In genomic region chr18:57843403-57843802, GRCh38 we compare ENCODE assay signal across 16 cellular contexts. TPM values are rescaled to one million over a fixed set of nuclear protein-coding genes. Genes with fewer than 3 reads are reported as not detected.
A peak's percentile ranks its signal among the peaks of the same experiment; 100 is the strongest.
DNase-seq lines count a peak whose midpoint lies in the region; ATAC-seq and TF ChIP-seq lines count a peak whose summit lies in the region.
"Had no signal": no experiment of that assay in that cellular context is flagged by ENCODE, and none has a peak within 500 bp of the region (broad histone marks: within the 10 kb centered on the region; RNA-seq: fewer than 3 reads in every experiment).

No MANE protein-coding gene starts in this region.

- no peaks in the 10 kb centered on the region for H3K27me3 Mint-ChIP-seq in MCF 10A (ENCODE audit: insufficient read depth, unreplicated experiment)

- intact Hi-C loops in A673 (cut with micrococcal nuclease; ENCODE audit: unreplicated experiment) (no loop called here), MCF 10A (cut with micrococcal nuclease) (loop anchor here (10.0 kb wide), 1 partner anchor 129 kb away; no protein-coding TSS in a partner anchor)

- H3K27me3 ChIP-seq in A673 (replicated peaks; ENCODE audit: insufficient read depth, low read depth, low read length, poor library complexity), result no peaks in the 10 kb centered on the region

- peaks cover 48% of the 10 kb centered on the region for H3K4me1 ChIP-seq in A673 (ENCODE audit: insufficient read depth, low read length, poor library complexity, severe bottlenecking)

- BruUV-seq in A673 (replicated peaks; lab: Mats Ljungman, UMichigan) (no TSS peak), MCF 10A (replicated peaks; lab: Mats Ljungman, UMichigan) (no TSS peak)

- H3K9me3 Mint-ChIP-seq in MCF 10A (ENCODE audit: unreplicated experiment), result no peaks in the 10 kb centered on the region
- H3K9me3 Mint-ChIP-seq: CD8-positive, alpha-beta T cell had no signal

- ATAC-seq in HG02981 (IDR thresholded peaks at IDR 0.05; ENCODE audit: unreplicated experiment), result no peak
- ATAC-seq: CD8-positive, alpha-beta T cell had no signal

- H3K4me3 ChIP-seq in A673 (ENCODE audit: low read depth, low read length, poor library complexity, severe bottlenecking), result no peak overlapping the region

- DNase-seq in A673 (ENCODE audit: low spot score) (no peak), COLO668 (lab: John Stamatoyannopoulos, UW; ENCODE audit: unreplicated experiment) (peak; percentile 43), NCI-H146 treated with DMSO at 0.1 percent for 48 hours (lab: John Stamatoyannopoulos, UW; ENCODE audit: unreplicated experiment) (peak; percentile 69), NCI-H82 treated with DMSO at 0.1 percent for 48 hours (lab: John Stamatoyannopoulos, UW; ENCODE audit: unreplicated experiment) (peak; percentile 41), MCF 10A (ENCODE audit: unreplicated experiment) (no peak), Kasumi-1 (lab: John Stamatoyannopoulos, UW) (no peak)
- DNase-seq: CD8-positive, alpha-beta T cell; DMS153; EL; Karpas-422; NCI-H187 treated with DMSO at 0.1 percent for 48 hours; NK-92 treated with Interleukin-12 subunit alpha and Interleukin-12 subunit beta, amount 100 ng/mL, for 24 hours; OCI-M1; RPMI8226 had no signal

- peaks cover 13% of the 10 kb centered on the region for H3K4me1 Mint-ChIP-seq in MCF 10A (ENCODE audit: insufficient read depth, unreplicated experiment)

- TF ChIP-seq CTCF in A673 (conservative IDR thresholded peaks at IDR 0.05; ENCODE audit: low read depth, low read length) (no peak), MCF 10A (IDR thresholded peaks at IDR 0.05; ENCODE audit: unreplicated experiment) (no peak)

- H3K36me3 ChIP-seq in A673 (ENCODE audit: insufficient read depth, low read length, poor library complexity, severe bottlenecking), result no peaks in the 10 kb centered on the region

- no peak overlapping the region for H3K27ac Mint-ChIP-seq in MCF 10A (ENCODE audit: low read depth, unreplicated experiment)
- H3K27ac Mint-ChIP-seq: CD8-positive, alpha-beta T cell had no signal

- H3K36me3 Mint-ChIP-seq in MCF 10A (ENCODE audit: insufficient read depth, unreplicated experiment), result peaks cover 5% of the 10 kb centered on the region
- H3K36me3 Mint-ChIP-seq: CD8-positive, alpha-beta T cell had no signal

- peak overlapping the region; percentile 22 for H3K27ac ChIP-seq in A673 (ENCODE audit: low read depth, low read length, poor library complexity, severe bottlenecking)
- H3K27ac ChIP-seq: HL-60 had no signal

- POLR2A ChIA-PET in A673 (lab: Charles Lee; ENCODE audit: low non-redundant PET), result no interaction called here
- POLR2A ChIA-PET in MCF 10A (lab: Yijun Ruan, JAX), result no interaction called here

- CTCF ChIA-PET in A673 (lab: Charles Lee), result no interaction called here
- CTCF ChIA-PET in MCF 10A (lab: Yijun Ruan, JAX), result interaction anchor here (0.7 kb wide), 1 partner anchor 150 kb away, joined by 3 read pairs; no protein-coding TSS in a partner anchor

- no peak overlapping the region for H3K4me3 Mint-ChIP-seq in MCF 10A (ENCODE audit: unreplicated experiment)
- H3K4me3 Mint-ChIP-seq: CD8-positive, alpha-beta T cell had no signal

- H3K9me3 ChIP-seq in A673 (ENCODE audit: low read depth, low read length, poor library complexity, severe bottlenecking), result no peaks in the 10 kb centered on the region

RNA-seq across cellular contexts. Expression of gene ATP8B1, which starts 40.3 kb away (rescaled TPM):
- total RNA-seq in A673 (2021) (35.6 and 39.3 TPM in 2 replicates), MCF 10A (2022) (1.4 and 1.8 TPM in 2 replicates)
- total RNA-seq: CD8-positive, alpha-beta T cell had no signal

Comparison
In these comparisons a context has a peak if more than half of its experiments do, and no peak if none do; other contexts are left out.
1. DNase-seq: peak in COLO668 (single experiment), NCI-H146 treated with DMSO at 0.1 percent for 48 hours (single experiment) and NCI-H82 treated with DMSO at 0.1 percent for 48 hours (single experiment); none in A673 (single experiment), MCF 10A (single experiment) and Kasumi-1 (0 of 2).
2. RNA of gene ATP8B1, which starts 40.3 kb away (total RNA-seq): 35.6 to 39.3 TPM in A673; 1.4 to 1.8 TPM in MCF 10A; every median in the first group is over 10 times any median in the second.